9 cellular contexts compared by ENCODE assay signal in the genomic region with DNA sequence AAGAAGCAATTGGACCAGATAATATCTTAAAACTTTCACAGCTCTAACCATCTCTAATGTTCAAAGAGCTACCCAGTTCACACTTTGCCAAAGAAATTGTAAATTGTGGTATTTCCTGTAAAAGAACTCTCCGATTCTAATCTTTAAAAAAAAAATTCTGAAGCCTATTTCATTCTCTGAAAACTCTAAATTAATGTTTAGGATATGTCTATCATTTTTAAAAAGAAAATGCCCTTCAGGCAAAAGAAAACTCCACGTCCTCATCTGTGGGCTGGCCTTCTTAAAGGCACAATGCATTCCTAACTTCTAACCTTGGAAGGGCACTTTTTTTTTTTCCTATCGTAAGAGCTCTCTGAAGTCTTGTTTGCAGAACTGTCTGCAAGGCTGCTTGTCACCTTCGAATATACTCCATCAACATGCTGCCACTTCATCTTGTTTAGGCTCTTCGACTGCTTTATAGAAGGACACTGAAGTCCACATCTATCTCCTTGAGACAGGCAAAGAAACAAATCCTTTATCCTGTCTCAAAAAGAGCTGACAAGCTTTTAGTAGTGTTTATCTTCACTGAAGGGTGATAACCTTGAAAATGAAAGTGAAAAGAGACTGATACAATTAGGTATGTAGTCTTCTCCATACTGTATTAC.
DNase-seq lines count a peak whose midpoint lies in the region; ATAC-seq and TF ChIP-seq lines count a peak whose summit lies in the region.
"Had no signal": no experiment of that assay in that cellular context is flagged by ENCODE, and none has a peak within 500 bp of the region (broad histone marks: within the 10 kb centered on the region; RNA-seq: fewer than 3 reads in every experiment).

No MANE protein-coding gene starts in this region.

- peaks cover 0 to 14% (median 2%) of the 10 kb centered on the region in 3 donors for H3K36me3 Mint-ChIP-seq in CD8-positive, alpha-beta memory T cell

- H3K4me3 ChIP-seq in CD8-positive, alpha-beta memory T cell (ENCODE audit: low read length) = peak overlapping the region; percentile 65
- H3K4me3 ChIP-seq in astrocyte of the spinal cord (ENCODE audit: low read depth, low read length) = peak overlapping the region; percentile 9

- in situ Hi-C loops in astrocyte of the spinal cord (cut with HindIII; ENCODE audit: low sequenced_read_pairs) = no loop called here

- H3K36me3 ChIP-seq in CD8-positive, alpha-beta memory T cell (ENCODE audit: insufficient read depth, low read length) = no peaks in the 10 kb centered on the region
- no peaks in the 10 kb centered on the region for H3K36me3 ChIP-seq in KOPT-K1 (ENCODE audit: insufficient read depth, low read length)

- peak overlapping the region; percentile 19 for H3K27ac ChIP-seq in CD8-positive, alpha-beta memory T cell (ENCODE audit: low read depth, low read length)
- peak overlapping the region; percentile 97 for H3K27ac ChIP-seq in KOPT-K1 (ENCODE audit: low read depth, low read length, poor library complexity, severe bottlenecking)

- no peaks in the 10 kb centered on the region for H3K9me3 ChIP-seq in CD8-positive, alpha-beta memory T cell (ENCODE audit: low read length)
- peaks cover 19% of the 10 kb centered on the region for H3K9me3 ChIP-seq in KOPT-K1 (ENCODE audit: insufficient read depth, low read length, poor library complexity, severe bottlenecking)

- ATAC-seq in GM21447 (IDR thresholded peaks at IDR 0.05; ENCODE audit: unreplicated experiment) (peak; percentile 38), omental fat pad (ENCODE audit: low FRiP score) (no peak)

- peaks cover 72 to 77% (median 76%) of the 10 kb centered on the region in 3 donors for H3K4me1 Mint-ChIP-seq in CD8-positive, alpha-beta memory T cell

- TF ChIP-seq CTCF in astrocyte of the spinal cord (IDR thresholded peaks at IDR 0.05; ENCODE audit: low read depth, low read length) (no peak), omental fat pad (IDR thresholded peaks at IDR 0.05) (no peak)

- DNase-seq in CD8-positive, alpha-beta memory T cell = peak in 2 of 5 donors; percentile 57 to 76
- DNase-seq in astrocyte of the spinal cord (ENCODE audit: low read depth, low spot score) (peak; percentile 60), pons (ENCODE audit: low spot score) (peak; percentile 37), NCI-H2029 treated with DMSO at 0.1 percent for 48 hours (lab: John Stamatoyannopoulos, UW) (no peak), omental fat pad (ENCODE audit: low spot score) (no peak), SKM-1 (lab: John Stamatoyannopoulos, UW; ENCODE audit: unreplicated experiment) (no peak)
- DNase-seq: left cardiac atrium had no signal

- peak overlapping the region; percentile 86 to 97 (median 92) for H3K27ac Mint-ChIP-seq in CD8-positive, alpha-beta memory T cell

- H3K27me3 ChIP-seq in CD8-positive, alpha-beta memory T cell (ENCODE audit: insufficient read depth, low read length, poor library complexity, severe bottlenecking) = no peaks in the 10 kb centered on the region

- H3K27me3 Mint-ChIP-seq in CD8-positive, alpha-beta memory T cell = no peaks in the 10 kb centered on the region

- POLR2A ChIA-PET in CD8-positive, alpha-beta memory T cell (lab: Charles Lee) = interaction anchor here (0.8 to 5.9 kb wide), 6 partner anchors 28 to 127 kb away, joined by 3 to 72 read pairs (median 7); a partner anchor contains a TSS

- peaks cover 65% of the 10 kb centered on the region for H3K4me1 ChIP-seq in CD8-positive, alpha-beta memory T cell (ENCODE audit: insufficient read depth, low read length)

- CTCF ChIA-PET in CD8-positive, alpha-beta memory T cell (lab: Charles Lee) = interaction anchor here (1.0 to 4.6 kb wide), 13 partner anchors 27 to 536 kb away, joined by 3 to 38 read pairs (median 9); a partner anchor contains a TSS

- peak overlapping the region; percentile 75 to 90 (median 85) for H3K4me3 Mint-ChIP-seq in CD8-positive, alpha-beta memory T cell

- H3K9me3 Mint-ChIP-seq in CD8-positive, alpha-beta memory T cell = peaks cover 0 to 3% (median 2%) of the 10 kb centered on the region in 5 donors

Comparison
In these comparisons a context has a peak if more than half of its experiments do, and no peak if none do; other contexts are left out.
1. DNase-seq: peak in astrocyte of the spinal cord (single experiment) and pons (single experiment); none in NCI-H2029 treated with DMSO at 0.1 percent for 48 hours (single experiment), omental fat pad (single experiment) and SKM-1 (single experiment).